In the genomic region with DNA sequence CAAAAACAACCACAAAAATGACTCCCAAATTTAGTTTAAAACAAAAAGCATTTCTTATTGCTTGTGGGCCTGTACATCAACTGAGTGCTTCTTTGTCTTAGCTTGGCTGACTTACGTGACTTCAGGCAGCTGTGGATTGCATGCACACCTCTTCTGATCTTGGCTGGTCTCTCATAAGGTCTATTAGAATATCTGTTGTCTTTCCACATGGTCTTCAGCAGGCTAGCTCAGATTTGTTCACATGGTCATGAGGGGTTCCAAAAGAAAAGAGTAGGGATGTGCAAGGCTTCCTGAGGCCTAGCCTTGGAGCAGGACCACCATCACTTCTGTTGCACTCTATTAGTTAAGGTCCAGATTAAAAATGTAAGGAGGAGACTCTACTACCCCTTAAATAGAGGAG, we compare ENCODE assay signal across 29 cellular contexts.
"Had no signal": no experiment of that assay in that cellular context is flagged by ENCODE, and none has a peak within 500 bp of the region (broad histone marks: within the 10 kb centered on the region; RNA-seq: fewer than 3 reads in every experiment).

No MANE protein-coding gene starts in this region.

- H3K4me3 ChIP-seq: stomach, suprapubic skin, testis, thoracic aorta, thyroid gland, tibial artery, tibial nerve, transverse colon, upper lobe of left lung, upper lobe of right lung, uterus, vagina had no signal

- ATAC-seq: stimulated activated effector memory CD8-positive, alpha-beta T cell treated with anti-CD3 and anti-CD28 coated beads, Interleukin-12 subunit alpha, Interleukin-12 subunit beta, amount 100 ng/mL, for 72 hours; stimulated activated memory B cell treated with anti-CD40 and anti-IgM and Interleukin-4, amounts not matched to agents 10 μg/mL and 1 μg/mL and 100 μg/mL, for 72 hours; stimulated activated naive B cell treated with anti-CD40 and anti-IgM and Interleukin-4, amounts not matched to agents 10 μg/mL and 1 μg/mL and 100 μg/mL, for 72 hours; stimulated activated naive CD8-positive, alpha-beta T cell treated with anti-CD3 and anti-CD28 coated beads, Interleukin-15, amount 100 ng/mL, for 72 hours; stimulated activated naive CD8-positive, alpha-beta T cell treated with anti-CD3 and anti-CD28 coated beads, Interleukin-15, Interleukin-2, amounts not matched to agents 100 U/mL and 50 U/mL, for 24 hours; upper lobe of right lung had no signal

- H3K27me3 Mint-ChIP-seq: stimulated activated memory B cell treated with anti-CD40 and anti-IgM and Interleukin-4, amounts not matched to agents 10 μg/mL and 1 μg/mL and 100 μg/mL, for 72 hours; stimulated activated naive CD8-positive, alpha-beta T cell treated with anti-CD3 and anti-CD28 coated beads, Interleukin-15, amount 100 ng/mL, for 72 hours; type B pancreatic cell had no signal

- H3K27ac Mint-ChIP-seq: stimulated activated effector memory CD8-positive, alpha-beta T cell treated with anti-CD3 and anti-CD28 coated beads, Interleukin-12 subunit alpha, Interleukin-12 subunit beta, amount 100 ng/mL, for 72 hours; stimulated activated memory B cell treated with anti-CD40 and anti-IgM and Interleukin-4, amounts not matched to agents 10 μg/mL and 1 μg/mL and 100 μg/mL, for 72 hours; stimulated activated naive B cell treated with anti-CD40 and anti-IgM and Interleukin-4, amounts not matched to agents 10 μg/mL and 1 μg/mL and 100 μg/mL, for 72 hours; stimulated activated naive CD8-positive, alpha-beta T cell treated with anti-CD3 and anti-CD28 coated beads, Interleukin-15, amount 100 ng/mL, for 72 hours; stimulated activated naive CD8-positive, alpha-beta T cell treated with anti-CD3 and anti-CD28 coated beads, Interleukin-15, Interleukin-2, amounts not matched to agents 100 ng/mL and 50 ng/mL, for 24 hours; type B pancreatic cell had no signal

- H3K27ac ChIP-seq: stomach, suprapubic skin, testis, thoracic aorta, thyroid gland, tibial artery, tibial nerve, transverse colon, upper lobe of left lung, upper lobe of right lung, uterus, vagina had no signal

- H3K36me3 Mint-ChIP-seq: stimulated activated effector memory CD8-positive, alpha-beta T cell treated with anti-CD3 and anti-CD28 coated beads, Interleukin-12 subunit alpha, Interleukin-12 subunit beta, amount 100 ng/mL, for 72 hours; stimulated activated memory B cell treated with anti-CD40 and anti-IgM and Interleukin-4, amounts not matched to agents 10 μg/mL and 1 μg/mL and 100 μg/mL, for 72 hours; stimulated activated naive B cell treated with anti-CD40 and anti-IgM and Interleukin-4, amounts not matched to agents 10 μg/mL and 1 μg/mL and 100 μg/mL, for 72 hours; type B pancreatic cell had no signal

- H3K9me3 ChIP-seq: suprapubic skin, testis, thoracic aorta, thyroid gland, tibial artery, tibial nerve, transverse colon, upper lobe of left lung, upper lobe of right lung, uterus, vagina had no signal

- DNase-seq: stimulated activated CD4-positive, alpha-beta T cell treated with anti-CD3 and anti-CD28 coated beads, Interleukin-2, amount 100 ng/mL, for 48 hours; stimulated activated CD4-positive, alpha-beta T cell treated with anti-CD3 and anti-CD28 coated beads, Interleukin-4, amount 100 ng/mL, for 1 hour; stimulated activated CD4-positive, alpha-beta T cell treated with anti-CD3 and anti-CD28 coated beads, Interleukin-4, amount 100 ng/mL, for 24 hours; stimulated activated CD4-positive, alpha-beta T cell treated with anti-CD3 and anti-CD28 coated beads, Interleukin-4, amount 100 ng/mL, for 4 hours; stimulated activated CD8-positive, alpha-beta memory T cell treated with anti-CD3 and anti-CD28 coated beads, Interleukin-4, amount 100 ng/mL, for 48 hours; stimulated activated naive B cell treated with anti-CD40 and anti-IgM and Interleukin-4, amounts not matched to agents 10 μg/mL and 1 μg/mL and 100 μg/mL, for 72 hours; stimulated activated naive CD4-positive, alpha-beta T cell; stimulated activated naive CD4-positive, alpha-beta T cell treated with Interleukin-2 at 50 U/mL for 16 hours; stimulated activated naive CD8-positive, alpha-beta T cell treated with anti-CD3 and anti-CD28 coated beads, Interleukin-15, amount 100 ng/mL, for 72 hours; stimulated activated naive CD8-positive, alpha-beta T cell treated with anti-CD3 and anti-CD28 coated beads, Interleukin-15, Interleukin-2, amounts not matched to agents 100 U/mL and 50 U/mL, for 24 hours; stomach; substantia nigra; testis; thyroid gland; tibial artery; transverse colon; trophoblast cell; upper lobe of left lung; upper lobe of right lung; uterus had no signal

- H3K4me1 ChIP-seq: stomach, suprapubic skin, testis, thyroid gland, tibial artery, tibial nerve, transverse colon, upper lobe of left lung, upper lobe of right lung, uterus, vagina had no signal

- H3K9me3 Mint-ChIP-seq: stimulated activated effector memory CD8-positive, alpha-beta T cell treated with anti-CD3 and anti-CD28 coated beads, Interleukin-12 subunit alpha, Interleukin-12 subunit beta, amount 100 ng/mL, for 72 hours; stimulated activated memory B cell treated with anti-CD40 and anti-IgM and Interleukin-4, amounts not matched to agents 10 μg/mL and 1 μg/mL and 100 μg/mL, for 72 hours; stimulated activated naive B cell treated with anti-CD40 and anti-IgM and Interleukin-4, amounts not matched to agents 10 μg/mL and 1 μg/mL and 100 μg/mL, for 72 hours; stimulated activated naive CD8-positive, alpha-beta T cell treated with anti-CD3 and anti-CD28 coated beads, Interleukin-15, amount 100 ng/mL, for 72 hours; stimulated activated naive CD8-positive, alpha-beta T cell treated with anti-CD3 and anti-CD28 coated beads, Interleukin-15, Interleukin-2, amounts not matched to agents 100 ng/mL and 50 ng/mL, for 24 hours had no signal

- H3K27me3 ChIP-seq: stomach, suprapubic skin, testis, thyroid gland, tibial artery, tibial nerve, transverse colon, upper lobe of left lung, upper lobe of right lung, uterus, vagina had no signal

- H3K4me1 Mint-ChIP-seq: stimulated activated effector memory CD8-positive, alpha-beta T cell treated with anti-CD3 and anti-CD28 coated beads, Interleukin-12 subunit alpha, Interleukin-12 subunit beta, amount 100 ng/mL, for 72 hours; stimulated activated memory B cell treated with anti-CD40 and anti-IgM and Interleukin-4, amounts not matched to agents 10 μg/mL and 1 μg/mL and 100 μg/mL, for 72 hours; stimulated activated naive B cell treated with anti-CD40 and anti-IgM and Interleukin-4, amounts not matched to agents 10 μg/mL and 1 μg/mL and 100 μg/mL, for 72 hours; stimulated activated naive CD8-positive, alpha-beta T cell treated with anti-CD3 and anti-CD28 coated beads, Interleukin-15, amount 100 ng/mL, for 72 hours had no signal

- FAIRE-seq: urothelium cell line had no signal

- H3K36me3 ChIP-seq: stomach, suprapubic skin, thoracic aorta, thyroid gland, tibial artery, tibial nerve, transverse colon, upper lobe of left lung, upper lobe of right lung, uterus, vagina had no signal

- H3K4me3 Mint-ChIP-seq: stimulated activated effector memory CD8-positive, alpha-beta T cell treated with anti-CD3 and anti-CD28 coated beads, Interleukin-12 subunit alpha, Interleukin-12 subunit beta, amount 100 ng/mL, for 72 hours; stimulated activated memory B cell treated with anti-CD40 and anti-IgM and Interleukin-4, amounts not matched to agents 10 μg/mL and 1 μg/mL and 100 μg/mL, for 72 hours; stimulated activated naive B cell treated with anti-CD40 and anti-IgM and Interleukin-4, amounts not matched to agents 10 μg/mL and 1 μg/mL and 100 μg/mL, for 72 hours; stimulated activated naive CD8-positive, alpha-beta T cell treated with anti-CD3 and anti-CD28 coated beads, Interleukin-15, amount 100 ng/mL, for 72 hours; stimulated activated naive CD8-positive, alpha-beta T cell treated with anti-CD3 and anti-CD28 coated beads, Interleukin-15, Interleukin-2, amounts not matched to agents 100 ng/mL and 50 ng/mL, for 24 hours; type B pancreatic cell had no signal
